20 cellular contexts compared by ENCODE assay signal in the genomic region with DNA sequence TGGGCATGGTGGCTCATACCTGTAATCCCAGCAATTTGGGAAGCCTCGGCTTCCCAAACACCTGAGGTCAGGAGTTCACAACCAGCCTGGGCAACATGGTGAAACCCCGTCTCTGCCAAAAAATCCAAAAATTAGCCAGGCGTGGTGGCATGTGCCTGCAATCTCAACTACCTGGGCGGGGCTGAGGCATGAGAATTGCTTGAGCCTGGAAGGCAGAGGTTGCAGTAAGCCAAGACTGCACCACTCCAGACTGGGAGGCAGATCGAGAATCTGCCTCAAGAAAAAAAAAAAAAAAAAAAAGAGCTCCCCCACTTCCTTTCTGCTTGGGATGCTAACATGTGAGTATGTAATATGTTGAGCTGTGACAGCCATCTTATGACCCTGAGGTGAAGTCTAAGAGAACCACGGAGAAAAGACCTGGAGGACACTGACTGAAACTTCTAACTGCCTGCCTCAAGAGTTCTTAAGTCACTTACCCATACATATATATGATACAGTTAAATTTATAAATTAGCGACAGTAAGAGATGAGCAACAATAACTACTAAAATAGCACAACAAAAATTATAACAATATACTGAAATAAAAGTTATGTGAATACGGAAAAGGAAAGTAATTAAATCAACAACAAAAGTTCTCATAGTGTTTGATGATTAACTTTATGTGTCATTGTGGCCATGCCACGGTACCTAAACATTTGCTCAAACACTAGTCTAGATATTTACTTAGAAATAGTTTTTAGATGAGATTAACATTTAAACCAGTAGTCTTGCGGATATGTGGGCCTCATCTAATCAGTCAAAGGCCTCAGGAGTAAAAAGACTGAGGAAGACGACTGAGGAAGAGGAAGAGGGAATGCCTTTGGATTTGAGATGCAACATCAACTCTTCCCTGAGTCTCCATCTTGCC.
DNase-seq lines count a peak whose midpoint lies in the region; ATAC-seq, FAIRE-seq and TF ChIP-seq lines count a peak whose summit lies in the region.
"Had no signal": no experiment of that assay in that cellular context is flagged by ENCODE, and none has a peak within 500 bp of the region (broad histone marks: within the 10 kb centered on the region; RNA-seq: fewer than 3 reads in every experiment).

No MANE protein-coding gene starts in this region.

- H3K27me3 Mint-ChIP-seq in endothelial cell (ENCODE audit: unreplicated experiment), result peaks cover 3% of the 10 kb centered on the region

- no peak overlapping the region for H4K91ac ChIP-seq in mesenchymal stem cell (ENCODE audit: low read length)

- H3K9ac ChIP-seq in mesenchymal stem cell (ENCODE audit: low read length), result no peak overlapping the region

- no peak overlapping the region for H3K23ac ChIP-seq in mesenchymal stem cell (ENCODE audit: low read length in 2 of 2)

- peak overlapping the region; percentile 70 for H3K27ac Mint-ChIP-seq in endothelial cell (ENCODE audit: unreplicated experiment)
- H3K27ac Mint-ChIP-seq: CD8-positive, alpha-beta T cell had no signal

- no peak overlapping the region for H2BK12ac ChIP-seq in mesenchymal stem cell (ENCODE audit: low read length in 2 of 2)

- H3K4me3 ChIP-seq in mesenchymal stem cell (ENCODE audit: insufficient read depth in 1 of 2, low read depth in 1 of 2, low read length in 2 of 2), result no peak overlapping the region
- H3K4me3 ChIP-seq in HAP-1, result no peak overlapping the region

- peak overlapping the region; percentile 82 for H3K27ac ChIP-seq in mesenchymal stem cell (ENCODE audit: low read length, poor library complexity, severe bottlenecking)

- peaks cover 4% of the 10 kb centered on the region for H3K36me3 Mint-ChIP-seq in endothelial cell (ENCODE audit: low read depth, unreplicated experiment)
- H3K36me3 Mint-ChIP-seq: CD8-positive, alpha-beta T cell had no signal

- ATAC-seq in GM19351 (IDR thresholded peaks at IDR 0.05; ENCODE audit: unreplicated experiment), result no peak
- ATAC-seq: CD8-positive, alpha-beta T cell had no signal

- H4K8ac ChIP-seq in mesenchymal stem cell (ENCODE audit: low read length), result no peak overlapping the region

- TF ChIP-seq CTCF in endothelial cell (IDR thresholded peaks at IDR 0.05; ENCODE audit: unreplicated experiment), result no peak

- H3K36me3 ChIP-seq in mesenchymal stem cell (ENCODE audit: control insufficient read depth in 1 of 2, insufficient read depth in 2 of 2, low read depth in 1 of 2, low read length in 2 of 2), result no peaks in the 10 kb centered on the region
- H3K36me3 ChIP-seq in HAP-1 (replicated peaks), result no peaks in the 10 kb centered on the region

- H2AFZ ChIP-seq in mesenchymal stem cell (ENCODE audit: low read depth, low read length), result no peak overlapping the region

- H2AK5ac ChIP-seq in mesenchymal stem cell (ENCODE audit: low read length, severe bottlenecking), result no peak overlapping the region

- H3K9me3 ChIP-seq in mesenchymal stem cell (ENCODE audit: control insufficient read depth, low read length) (no peaks in the 10 kb centered on the region), HAP-1 (no peaks in the 10 kb centered on the region)

- H3K27me3 ChIP-seq in mesenchymal stem cell (ENCODE audit: control insufficient read depth in 1 of 2, insufficient read depth in 1 of 2, low read length in 2 of 2) (peaks cover 0 to 12% of the 10 kb centered on the region in 2 experiments), HAP-1 (ENCODE audit: low read depth) (no peaks in the 10 kb centered on the region)

- peak; percentile 97 for FAIRE-seq in RCC 7860 (lab: Jason Lieb, UNC)
- FAIRE-seq: GM18507 had no signal

- H2BK120ac ChIP-seq in mesenchymal stem cell (ENCODE audit: low read depth, low read length), result no peak overlapping the region

- H3K4me1 Mint-ChIP-seq in endothelial cell (ENCODE audit: unreplicated experiment), result peaks cover 24% of the 10 kb centered on the region

- H3K4me3 Mint-ChIP-seq in endothelial cell (ENCODE audit: unreplicated experiment), result no peak overlapping the region
- H3K4me3 Mint-ChIP-seq: CD8-positive, alpha-beta T cell had no signal

- H3K18ac ChIP-seq in mesenchymal stem cell (ENCODE audit: low read depth in 1 of 2, low read length in 2 of 2), result no peak overlapping the region

- no peak overlapping the region for H3K4ac ChIP-seq in mesenchymal stem cell (ENCODE audit: low read depth in 1 of 2, low read length in 2 of 2)

- H3K4me1 ChIP-seq in mesenchymal stem cell (ENCODE audit: control insufficient read depth, insufficient read depth, low read depth, low read length), result peaks cover 1% of the 10 kb centered on the region
- H3K4me1 ChIP-seq in HAP-1, result no peaks in the 10 kb centered on the region

- H2BK5ac ChIP-seq in mesenchymal stem cell (ENCODE audit: low read depth, low read length, poor library complexity, severe bottlenecking), result no peak overlapping the region

- in situ Hi-C loops in HAP-1 (cut with MboI; ENCODE audit: low sequenced_read_pairs), result no loop called here

- peaks cover 1% of the 10 kb centered on the region for H3K79me1 ChIP-seq in mesenchymal stem cell (replicated peaks; ENCODE audit: low read length, poor library complexity, severe bottlenecking)

- no peaks in the 10 kb centered on the region for H3K9me3 Mint-ChIP-seq in endothelial cell (ENCODE audit: unreplicated experiment)
- H3K9me3 Mint-ChIP-seq: CD8-positive, alpha-beta T cell had no signal

- DNase-seq in RCC 7860 (ENCODE audit: low spot score) (peak; percentile 80), endothelial cell (ENCODE audit: low spot score) (no peak), mesenchymal stem cell (no peak), NCI-H1105 treated with DMSO at 0.1 percent for 48 hours (lab: John Stamatoyannopoulos, UW) (no peak), NCI-H2081 treated with DMSO at 0.1 percent for 48 hours (lab: John Stamatoyannopoulos, UW) (no peak), HAP-1 (ENCODE audit: low spot score in 2 of 2) (no peak)
- DNase-seq: AML-193; C1 segment of cervical spinal cord; CD8-positive, alpha-beta T cell; GDM1; Karpas-422; MV-4-11; NCI-H1694; NCI-H2081; NCI-H2171 treated with DMSO at 0.1 percent for 48 hours; NCI-H524 treated with DMSO at 0.1 percent for 48 hours; NCI-H82; Right ventricle myocardium superior had no signal

- no peak overlapping the region for H3K14ac ChIP-seq in mesenchymal stem cell (ENCODE audit: low read length in 2 of 2)

- WGBS in mesenchymal stem cell, result 92% methylated on average over 5 of the region's 11 CpGs

- no peak overlapping the region for H3K4me2 ChIP-seq in mesenchymal stem cell (ENCODE audit: low read length, poor library complexity, severe bottlenecking)

- H2BK15ac ChIP-seq in mesenchymal stem cell (ENCODE audit: low read depth, poor library complexity, severe bottlenecking), result no peak overlapping the region
